ENCODE assay signal across 3 cellular contexts in the genomic region with DNA sequence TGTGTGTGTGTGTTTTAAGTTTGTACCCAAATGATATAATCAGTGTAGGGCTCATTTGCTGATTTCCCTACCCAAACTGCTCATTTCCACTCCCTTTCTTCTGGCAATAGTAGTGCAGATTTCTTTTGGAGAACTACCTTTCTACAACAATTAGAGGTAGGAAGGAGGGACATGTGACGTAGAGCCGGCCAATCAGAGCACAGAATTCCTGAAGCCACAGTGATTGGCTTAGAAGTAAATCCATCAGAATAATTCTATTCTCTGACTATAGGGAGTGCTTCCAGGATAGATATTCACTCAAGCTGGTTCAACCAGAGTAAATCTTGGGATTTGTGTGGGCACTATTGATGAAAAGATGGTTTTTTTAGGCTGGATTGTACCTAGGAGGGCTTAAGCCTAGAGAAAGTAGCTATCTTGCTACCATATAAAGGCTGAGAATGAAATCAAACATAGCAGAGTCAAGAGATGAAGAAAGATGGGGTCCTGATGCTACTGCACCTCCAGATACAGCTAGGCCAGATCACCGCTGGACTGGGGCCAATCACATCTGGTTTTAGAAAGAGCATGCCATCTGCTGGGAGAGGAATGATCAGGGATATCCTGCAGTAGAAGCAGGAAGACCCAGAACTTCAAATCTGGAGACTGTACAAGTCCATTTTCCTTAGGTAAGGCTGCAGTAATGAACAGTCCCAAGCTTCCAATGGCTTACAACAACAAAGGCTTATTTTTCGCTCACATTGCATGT.
TF ChIP-seq lines count a peak whose summit lies in the region.

No MANE protein-coding gene starts in this region.

TF ChIP-seq in SK-N-SH, 30 proteins besides CTCF, POLR2A, EP300 and RAD21:
- TF ChIP-seq RFX5 (IDR thresholded peaks at IDR 0.05; ENCODE audit: low read length): no peak
- TF ChIP-seq, protein P1, sequence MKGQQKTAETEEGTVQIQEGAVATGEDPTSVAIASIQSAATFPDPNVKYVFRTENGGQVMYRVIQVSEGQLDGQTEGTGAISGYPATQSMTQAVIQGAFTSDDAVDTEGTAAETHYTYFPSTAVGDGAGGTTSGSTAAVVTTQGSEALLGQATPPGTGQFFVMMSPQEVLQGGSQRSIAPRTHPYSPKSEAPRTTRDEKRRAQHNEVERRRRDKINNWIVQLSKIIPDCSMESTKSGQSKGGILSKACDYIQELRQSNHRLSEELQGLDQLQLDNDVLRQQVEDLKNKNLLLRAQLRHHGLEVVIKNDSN (IDR thresholded peaks at IDR 0.05; ENCODE audit: borderline replicate concordance, low read depth): 0 out of 2 replicates have a peak, but pooled peaks have one; percentile 17

TF ChIP-seq in SK-N-SH treated with all-trans-retinoic acid at 6 μM for 48 hours, 23 proteins besides CTCF, POLR2A, EP300 and RAD21:
- TF ChIP-seq ZC3H10 (CRISPR knock-in tag; IDR thresholded peaks at IDR 0.05) (no peak), ISL1 (CRISPR knock-in tag; IDR thresholded peaks at IDR 0.05) (no peak), TCF4 (CRISPR knock-in tag; IDR thresholded peaks at IDR 0.05; ENCODE audit: borderline replicate concordance) (no peak), SNAI2 (CRISPR knock-in tag; IDR thresholded peaks at IDR 0.05) (no peak), OSR1 (CRISPR knock-in tag; IDR thresholded peaks at IDR 0.05) (no peak), ZNF70 (CRISPR knock-in tag; IDR thresholded peaks at IDR 0.05) (no peak), ZFP30 (CRISPR knock-in tag; IDR thresholded peaks at IDR 0.05) (no peak)
- TF ChIP-seq, protein P2, sequence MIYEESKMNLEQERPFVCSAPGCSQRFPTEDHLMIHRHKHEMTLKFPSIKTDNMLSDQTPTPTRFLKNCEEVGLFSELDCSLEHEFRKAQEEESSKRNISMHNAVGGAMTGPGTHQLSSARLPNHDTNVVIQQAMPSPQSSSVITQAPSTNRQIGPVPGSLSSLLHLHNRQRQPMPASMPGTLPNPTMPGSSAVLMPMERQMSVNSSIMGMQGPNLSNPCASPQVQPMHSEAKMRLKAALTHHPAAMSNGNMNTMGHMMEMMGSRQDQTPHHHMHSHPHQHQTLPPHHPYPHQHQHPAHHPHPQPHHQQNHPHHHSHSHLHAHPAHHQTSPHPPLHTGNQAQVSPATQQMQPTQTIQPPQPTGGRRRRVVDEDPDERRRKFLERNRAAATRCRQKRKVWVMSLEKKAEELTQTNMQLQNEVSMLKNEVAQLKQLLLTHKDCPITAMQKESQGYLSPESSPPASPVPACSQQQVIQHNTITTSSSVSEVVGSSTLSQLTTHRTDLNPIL (CRISPR knock-in tag; IDR thresholded peaks at IDR 0.05; ENCODE audit: low read depth): no peak
- TF ChIP-seq, protein P3, sequence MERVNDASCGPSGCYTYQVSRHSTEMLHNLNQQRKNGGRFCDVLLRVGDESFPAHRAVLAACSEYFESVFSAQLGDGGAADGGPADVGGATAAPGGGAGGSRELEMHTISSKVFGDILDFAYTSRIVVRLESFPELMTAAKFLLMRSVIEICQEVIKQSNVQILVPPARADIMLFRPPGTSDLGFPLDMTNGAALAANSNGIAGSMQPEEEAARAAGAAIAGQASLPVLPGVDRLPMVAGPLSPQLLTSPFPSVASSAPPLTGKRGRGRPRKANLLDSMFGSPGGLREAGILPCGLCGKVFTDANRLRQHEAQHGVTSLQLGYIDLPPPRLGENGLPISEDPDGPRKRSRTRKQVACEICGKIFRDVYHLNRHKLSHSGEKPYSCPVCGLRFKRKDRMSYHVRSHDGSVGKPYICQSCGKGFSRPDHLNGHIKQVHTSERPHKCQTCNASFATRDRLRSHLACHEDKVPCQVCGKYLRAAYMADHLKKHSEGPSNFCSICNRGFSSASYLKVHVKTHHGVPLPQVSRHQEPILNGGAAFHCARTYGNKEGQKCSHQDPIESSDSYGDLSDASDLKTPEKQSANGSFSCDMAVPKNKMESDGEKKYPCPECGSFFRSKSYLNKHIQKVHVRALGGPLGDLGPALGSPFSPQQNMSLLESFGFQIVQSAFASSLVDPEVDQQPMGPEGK (CRISPR knock-in tag; IDR thresholded peaks at IDR 0.05; ENCODE audit: borderline replicate concordance): no peak

TF ChIP-seq in K562, 482 proteins besides CTCF, POLR2A, EP300 and RAD21 (continues in another document):
- TF ChIP-seq, protein P4, sequence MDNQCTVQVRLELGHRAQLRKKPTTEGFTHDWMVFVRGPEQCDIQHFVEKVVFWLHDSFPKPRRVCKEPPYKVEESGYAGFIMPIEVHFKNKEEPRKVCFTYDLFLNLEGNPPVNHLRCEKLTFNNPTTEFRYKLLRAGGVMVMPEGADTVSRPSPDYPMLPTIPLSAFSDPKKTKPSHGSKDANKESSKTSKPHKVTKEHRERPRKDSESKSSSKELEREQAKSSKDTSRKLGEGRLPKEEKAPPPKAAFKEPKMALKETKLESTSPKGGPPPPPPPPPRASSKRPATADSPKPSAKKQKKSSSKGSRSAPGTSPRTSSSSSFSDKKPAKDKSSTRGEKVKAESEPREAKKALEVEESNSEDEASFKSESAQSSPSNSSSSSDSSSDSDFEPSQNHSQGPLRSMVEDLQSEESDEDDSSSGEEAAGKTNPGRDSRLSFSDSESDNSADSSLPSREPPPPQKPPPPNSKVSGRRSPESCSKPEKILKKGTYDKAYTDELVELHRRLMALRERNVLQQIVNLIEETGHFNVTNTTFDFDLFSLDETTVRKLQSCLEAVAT (IDR thresholded peaks at IDR 0.05): no peak
- no peak for TF ChIP-seq ZNF311 (CRISPR knock-in tag; IDR thresholded peaks at IDR 0.05)
- no peak for TF ChIP-seq PTTG1 (tag; IDR thresholded peaks at IDR 0.05; ENCODE audit: low read depth)
- peak; percentile 3 for TF ChIP-seq FOS (IDR thresholded peaks at IDR 0.05; ENCODE audit: extremely low read depth, insufficient read length)
- no peak for TF ChIP-seq BHLHE40 (IDR thresholded peaks at IDR 0.05; ENCODE audit: low read length)
- peak; percentile 7 for TF ChIP-seq RBM25 (IDR thresholded peaks at IDR 0.05; ENCODE audit: low read depth, low read length, severe bottlenecking)
- TF ChIP-seq SMC3 (conservative IDR thresholded peaks at IDR 0.05; ENCODE audit: insufficient read depth, low read depth, low read length): no peak
- TF ChIP-seq, protein P5, sequence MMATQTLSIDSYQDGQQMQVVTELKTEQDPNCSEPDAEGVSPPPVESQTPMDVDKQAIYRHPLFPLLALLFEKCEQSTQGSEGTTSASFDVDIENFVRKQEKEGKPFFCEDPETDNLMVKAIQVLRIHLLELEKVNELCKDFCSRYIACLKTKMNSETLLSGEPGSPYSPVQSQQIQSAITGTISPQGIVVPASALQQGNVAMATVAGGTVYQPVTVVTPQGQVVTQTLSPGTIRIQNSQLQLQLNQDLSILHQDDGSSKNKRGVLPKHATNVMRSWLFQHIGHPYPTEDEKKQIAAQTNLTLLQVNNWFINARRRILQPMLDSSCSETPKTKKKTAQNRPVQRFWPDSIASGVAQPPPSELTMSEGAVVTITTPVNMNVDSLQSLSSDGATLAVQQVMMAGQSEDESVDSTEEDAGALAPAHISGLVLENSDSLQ (IDR thresholded peaks at IDR 0.05): peak; percentile 59
- TF ChIP-seq, protein P6, sequence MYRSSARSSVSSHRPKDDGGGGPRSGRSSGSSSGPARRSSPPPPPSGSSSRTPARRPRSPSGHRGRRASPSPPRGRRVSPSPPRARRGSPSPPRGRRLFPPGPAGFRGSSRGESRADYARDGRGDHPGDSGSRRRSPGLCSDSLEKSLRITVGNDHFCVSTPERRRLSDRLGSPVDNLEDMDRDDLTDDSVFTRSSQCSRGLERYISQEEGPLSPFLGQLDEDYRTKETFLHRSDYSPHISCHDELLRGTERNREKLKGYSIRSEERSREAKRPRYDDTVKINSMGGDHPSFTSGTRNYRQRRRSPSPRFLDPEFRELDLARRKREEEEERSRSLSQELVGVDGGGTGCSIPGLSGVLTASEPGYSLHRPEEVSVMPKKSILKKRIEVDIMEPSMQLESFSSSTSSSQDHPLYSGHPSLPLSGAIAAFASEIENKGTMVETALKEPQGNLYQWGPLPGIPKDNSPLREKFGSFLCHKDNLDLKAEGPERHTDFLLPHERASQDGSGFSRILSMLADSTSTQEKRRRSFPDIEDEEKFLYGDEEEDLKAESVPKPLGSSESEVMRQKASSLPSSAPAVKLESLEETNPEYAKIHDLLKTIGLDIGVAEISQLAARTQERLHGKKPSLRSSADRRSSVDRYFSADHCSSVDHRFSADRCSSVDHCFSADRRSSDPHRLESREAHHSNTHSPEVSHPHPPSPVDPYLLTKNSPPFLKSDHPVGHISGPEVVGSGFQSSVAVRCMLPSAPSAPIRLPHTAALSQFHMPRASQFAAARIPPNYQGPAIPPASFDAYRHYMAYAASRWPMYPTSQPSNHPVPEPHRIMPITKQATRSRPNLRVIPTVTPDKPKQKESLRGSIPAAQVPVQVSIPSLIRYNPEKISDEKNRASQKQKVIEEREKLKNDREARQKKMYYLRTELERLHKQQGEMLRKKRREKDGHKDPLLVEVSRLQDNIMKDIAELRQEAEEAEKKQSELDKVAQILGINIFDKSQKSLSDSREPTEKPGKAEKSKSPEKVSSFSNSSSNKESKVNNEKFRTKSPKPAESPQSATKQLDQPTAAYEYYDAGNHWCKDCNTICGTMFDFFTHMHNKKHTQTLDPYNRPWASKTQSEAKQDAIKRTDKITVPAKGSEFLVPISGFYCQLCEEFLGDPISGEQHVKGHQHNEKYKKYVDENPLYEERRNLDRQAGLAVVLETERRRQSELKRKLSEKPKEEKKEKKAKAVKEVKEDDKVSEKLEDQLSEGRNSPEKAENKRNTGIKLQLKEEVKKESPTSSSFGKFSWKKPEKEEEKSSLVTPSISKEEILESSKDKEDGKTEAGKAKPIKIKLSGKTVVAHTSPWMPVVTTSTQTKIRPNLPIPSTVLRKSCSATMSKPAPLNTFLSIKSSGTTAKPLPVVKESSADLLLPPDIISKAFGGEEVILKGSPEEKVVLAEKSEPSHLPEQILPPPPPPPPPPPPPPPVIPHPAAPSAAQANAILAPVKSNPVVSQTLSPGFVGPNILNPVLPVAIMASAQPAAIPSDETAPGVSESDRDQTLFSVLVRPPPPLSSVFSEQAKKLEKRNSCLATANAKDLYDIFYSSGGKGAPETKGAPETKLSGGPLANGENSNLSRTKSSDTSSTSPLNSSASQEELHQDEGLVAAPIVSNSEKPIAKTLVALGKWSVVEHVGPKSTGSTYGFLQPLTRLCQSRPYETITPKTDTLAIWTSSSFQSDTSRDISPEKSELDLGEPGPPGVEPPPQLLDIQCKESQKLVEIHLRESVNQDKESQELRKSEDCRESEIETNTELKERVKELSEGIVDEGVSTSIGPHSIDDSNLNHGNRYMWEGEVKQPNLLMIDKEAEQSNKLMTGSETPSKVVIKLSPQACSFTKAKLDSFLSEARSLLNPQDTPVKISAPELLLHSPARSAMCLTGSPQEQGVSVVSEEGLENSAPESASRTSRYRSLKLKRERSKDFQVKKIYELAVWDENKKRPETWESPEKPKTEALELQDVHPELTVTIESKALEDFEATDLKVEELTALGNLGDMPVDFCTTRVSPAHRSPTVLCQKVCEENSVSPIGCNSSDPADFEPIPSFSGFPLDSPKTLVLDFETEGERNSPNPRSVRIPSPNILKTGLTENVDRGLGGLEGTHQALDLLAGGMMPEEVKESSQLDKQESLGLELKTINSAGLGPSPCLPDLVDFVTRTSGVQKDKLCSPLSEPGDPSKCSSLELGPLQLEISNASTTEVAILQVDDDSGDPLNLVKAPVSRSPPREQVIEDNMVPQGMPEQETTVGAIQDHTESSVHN (IDR thresholded peaks at IDR 0.05; ENCODE audit: borderline replicate concordance in 1 of 2, low read depth in 1 of 2): no peak
- TF ChIP-seq, protein P7, sequence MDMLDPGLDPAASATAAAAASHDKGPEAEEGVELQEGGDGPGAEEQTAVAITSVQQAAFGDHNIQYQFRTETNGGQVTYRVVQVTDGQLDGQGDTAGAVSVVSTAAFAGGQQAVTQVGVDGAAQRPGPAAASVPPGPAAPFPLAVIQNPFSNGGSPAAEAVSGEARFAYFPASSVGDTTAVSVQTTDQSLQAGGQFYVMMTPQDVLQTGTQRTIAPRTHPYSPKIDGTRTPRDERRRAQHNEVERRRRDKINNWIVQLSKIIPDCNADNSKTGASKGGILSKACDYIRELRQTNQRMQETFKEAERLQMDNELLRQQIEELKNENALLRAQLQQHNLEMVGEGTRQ (CRISPR knock-in tag; IDR thresholded peaks at IDR 0.05): peak; percentile 35
- no peak for TF ChIP-seq ZNF140 (CRISPR knock-in tag; IDR thresholded peaks at IDR 0.05)
- TF ChIP-seq, protein P8, sequence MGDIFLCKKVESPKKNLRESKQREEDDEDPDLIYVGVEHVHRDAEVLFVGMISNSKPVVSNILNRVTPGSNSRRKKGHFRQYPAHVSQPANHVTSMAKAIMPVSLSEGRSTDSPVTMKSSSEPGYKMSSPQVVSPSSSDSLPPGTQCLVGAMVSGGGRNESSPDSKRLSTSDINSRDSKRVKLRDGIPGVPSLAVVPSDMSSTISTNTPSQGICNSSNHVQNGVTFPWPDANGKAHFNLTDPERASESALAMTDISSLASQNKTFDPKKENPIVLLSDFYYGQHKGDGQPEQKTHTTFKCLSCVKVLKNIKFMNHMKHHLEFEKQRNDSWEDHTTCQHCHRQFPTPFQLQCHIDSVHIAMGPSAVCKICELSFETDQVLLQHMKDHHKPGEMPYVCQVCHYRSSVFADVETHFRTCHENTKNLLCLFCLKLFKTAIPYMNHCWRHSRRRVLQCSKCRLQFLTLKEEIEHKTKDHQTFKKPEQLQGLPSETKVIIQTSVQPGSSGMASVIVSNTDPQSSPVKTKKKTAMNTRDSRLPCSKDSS (IDR thresholded peaks at IDR 0.05; ENCODE audit: low read depth, partially characterized antibody): no peak
- no peak for TF ChIP-seq TCF7L2 (IDR thresholded peaks at IDR 0.05; ENCODE audit: low read depth, low read length)
- TF ChIP-seq ZNF224 (CRISPR knock-in tag; IDR thresholded peaks at IDR 0.05): no peak
- no peak for TF ChIP-seq NCOR1 (IDR thresholded peaks at IDR 0.05)
- no peak for TF ChIP-seq ZNF695 (CRISPR knock-in tag; IDR thresholded peaks at IDR 0.05)
- no peak for TF ChIP-seq ARID2 (IDR thresholded peaks at IDR 0.05)
- TF ChIP-seq, protein P9, sequence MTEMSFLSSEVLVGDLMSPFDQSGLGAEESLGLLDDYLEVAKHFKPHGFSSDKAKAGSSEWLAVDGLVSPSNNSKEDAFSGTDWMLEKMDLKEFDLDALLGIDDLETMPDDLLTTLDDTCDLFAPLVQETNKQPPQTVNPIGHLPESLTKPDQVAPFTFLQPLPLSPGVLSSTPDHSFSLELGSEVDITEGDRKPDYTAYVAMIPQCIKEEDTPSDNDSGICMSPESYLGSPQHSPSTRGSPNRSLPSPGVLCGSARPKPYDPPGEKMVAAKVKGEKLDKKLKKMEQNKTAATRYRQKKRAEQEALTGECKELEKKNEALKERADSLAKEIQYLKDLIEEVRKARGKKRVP (CRISPR knock-in tag; IDR thresholded peaks at IDR 0.05): no peak
- no peak for TF ChIP-seq TGIF2 (CRISPR knock-in tag; IDR thresholded peaks at IDR 0.05)
- TF ChIP-seq ZKSCAN1 (IDR thresholded peaks at IDR 0.05; ENCODE audit: low read depth, low read length): no peak
- TF ChIP-seq, protein P10, sequence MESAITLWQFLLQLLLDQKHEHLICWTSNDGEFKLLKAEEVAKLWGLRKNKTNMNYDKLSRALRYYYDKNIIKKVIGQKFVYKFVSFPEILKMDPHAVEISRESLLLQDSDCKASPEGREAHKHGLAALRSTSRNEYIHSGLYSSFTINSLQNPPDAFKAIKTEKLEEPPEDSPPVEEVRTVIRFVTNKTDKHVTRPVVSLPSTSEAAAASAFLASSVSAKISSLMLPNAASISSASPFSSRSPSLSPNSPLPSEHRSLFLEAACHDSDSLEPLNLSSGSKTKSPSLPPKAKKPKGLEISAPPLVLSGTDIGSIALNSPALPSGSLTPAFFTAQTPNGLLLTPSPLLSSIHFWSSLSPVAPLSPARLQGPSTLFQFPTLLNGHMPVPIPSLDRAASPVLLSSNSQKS (CRISPR knock-in tag; IDR thresholded peaks at IDR 0.05): no peak
- no peak for TF ChIP-seq PCBP1 (IDR thresholded peaks at IDR 0.05; ENCODE audit: low read depth, low read length, poor library complexity, severe bottlenecking)
